ENCODE assay signal across 2 cellular contexts in the genomic region with DNA sequence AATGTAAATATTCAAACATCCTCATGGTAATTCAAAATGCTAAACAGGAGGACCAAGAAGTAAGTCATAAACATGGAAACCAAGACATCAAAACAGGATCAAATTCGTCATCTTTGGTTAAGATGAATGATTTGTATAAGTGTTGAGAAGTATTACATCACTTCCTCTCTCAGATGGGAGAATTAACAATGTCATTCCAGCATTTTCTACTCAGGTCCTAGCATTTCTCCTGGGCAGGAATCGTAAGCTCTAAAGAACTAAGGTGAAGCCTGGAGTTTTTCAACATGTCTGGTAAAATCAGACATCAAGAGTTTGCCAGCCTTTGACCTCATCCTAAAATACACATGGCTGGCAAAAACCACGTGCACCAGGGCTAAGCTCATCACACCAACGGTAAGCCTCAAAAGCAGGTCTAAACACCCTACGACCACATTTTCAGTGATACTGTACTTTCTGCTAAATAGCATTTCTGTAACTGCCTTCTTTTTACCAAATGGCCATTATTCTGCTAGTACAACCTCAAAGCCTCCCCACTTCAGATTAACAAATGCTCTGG.
TF ChIP-seq lines count a peak whose summit lies in the region.

No MANE protein-coding gene starts in this region.

TF ChIP-seq in SK-N-SH, 30 proteins besides CTCF, POLR2A, EP300 and RAD21 (continued from another document):
- TF ChIP-seq, protein P1, sequence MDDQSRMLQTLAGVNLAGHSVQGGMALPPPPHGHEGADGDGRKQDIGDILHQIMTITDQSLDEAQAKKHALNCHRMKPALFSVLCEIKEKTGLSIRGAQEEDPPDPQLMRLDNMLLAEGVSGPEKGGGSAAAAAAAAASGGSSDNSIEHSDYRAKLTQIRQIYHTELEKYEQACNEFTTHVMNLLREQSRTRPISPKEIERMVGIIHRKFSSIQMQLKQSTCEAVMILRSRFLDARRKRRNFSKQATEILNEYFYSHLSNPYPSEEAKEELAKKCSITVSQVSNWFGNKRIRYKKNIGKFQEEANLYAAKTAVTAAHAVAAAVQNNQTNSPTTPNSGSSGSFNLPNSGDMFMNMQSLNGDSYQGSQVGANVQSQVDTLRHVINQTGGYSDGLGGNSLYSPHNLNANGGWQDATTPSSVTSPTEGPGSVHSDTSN (IDR thresholded peaks at IDR 0.05): peak; percentile 33; the same call in 1 of the 2 replicates

TF ChIP-seq in SK-N-SH treated with all-trans-retinoic acid at 6 μM for 48 hours, 23 proteins besides CTCF, POLR2A, EP300 and RAD21 (continued from another document):
- no peak for TF ChIP-seq ISL1 (CRISPR knock-in tag; IDR thresholded peaks at IDR 0.05)
- TF ChIP-seq SNAI2 (CRISPR knock-in tag; IDR thresholded peaks at IDR 0.05): no peak
- no peak for TF ChIP-seq ESRRG (CRISPR knock-in tag; IDR thresholded peaks at IDR 0.05)
- TF ChIP-seq PPARA (CRISPR knock-in tag; IDR thresholded peaks at IDR 0.05; ENCODE audit: borderline replicate concordance): no peak
- TF ChIP-seq ZNF565 (CRISPR knock-in tag; conservative IDR thresholded peaks at IDR 0.05; ENCODE audit: low read depth): no peak
- TF ChIP-seq ZFP30 (CRISPR knock-in tag; IDR thresholded peaks at IDR 0.05): no peak
- no peak for TF ChIP-seq GLIS3 (CRISPR knock-in tag; IDR thresholded peaks at IDR 0.05)
- no peak for TF ChIP-seq ZC3H10 (CRISPR knock-in tag; IDR thresholded peaks at IDR 0.05)
- no peak for TF ChIP-seq BACH2 (CRISPR knock-in tag; IDR thresholded peaks at IDR 0.05; ENCODE audit: borderline replicate concordance)
- TF ChIP-seq OSR1 (CRISPR knock-in tag; IDR thresholded peaks at IDR 0.05): no peak
- TF ChIP-seq RARB (CRISPR knock-in tag; IDR thresholded peaks at IDR 0.05): no peak
- TF ChIP-seq ZFP3 (CRISPR knock-in tag; IDR thresholded peaks at IDR 0.05): no peak
- no peak for TF ChIP-seq CSDC2 (CRISPR knock-in tag; IDR thresholded peaks at IDR 0.05)
- no peak for TF ChIP-seq ARNTL (CRISPR knock-in tag; IDR thresholded peaks at IDR 0.05; ENCODE audit: borderline replicate concordance, low read depth)
- no peak for TF ChIP-seq TCF4 (CRISPR knock-in tag; IDR thresholded peaks at IDR 0.05; ENCODE audit: borderline replicate concordance)
- TF ChIP-seq, protein P2, sequence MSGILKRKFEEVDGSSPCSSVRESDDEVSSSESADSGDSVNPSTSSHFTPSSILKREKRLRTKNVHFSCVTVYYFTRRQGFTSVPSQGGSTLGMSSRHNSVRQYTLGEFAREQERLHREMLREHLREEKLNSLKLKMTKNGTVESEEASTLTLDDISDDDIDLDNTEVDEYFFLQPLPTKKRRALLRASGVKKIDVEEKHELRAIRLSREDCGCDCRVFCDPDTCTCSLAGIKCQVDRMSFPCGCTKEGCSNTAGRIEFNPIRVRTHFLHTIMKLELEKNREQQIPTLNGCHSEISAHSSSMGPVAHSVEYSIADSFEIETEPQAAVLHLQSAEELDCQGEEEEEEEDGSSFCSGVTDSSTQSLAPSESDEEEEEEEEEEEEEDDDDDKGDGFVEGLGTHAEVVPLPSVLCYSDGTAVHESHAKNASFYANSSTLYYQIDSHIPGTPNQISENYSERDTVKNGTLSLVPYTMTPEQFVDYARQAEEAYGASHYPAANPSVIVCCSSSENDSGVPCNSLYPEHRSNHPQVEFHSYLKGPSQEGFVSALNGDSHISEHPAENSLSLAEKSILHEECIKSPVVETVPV (CRISPR knock-in tag; IDR thresholded peaks at IDR 0.05): no peak
